Comparison of ENCODE assay signal across 27 cellular contexts in the genomic region with DNA sequence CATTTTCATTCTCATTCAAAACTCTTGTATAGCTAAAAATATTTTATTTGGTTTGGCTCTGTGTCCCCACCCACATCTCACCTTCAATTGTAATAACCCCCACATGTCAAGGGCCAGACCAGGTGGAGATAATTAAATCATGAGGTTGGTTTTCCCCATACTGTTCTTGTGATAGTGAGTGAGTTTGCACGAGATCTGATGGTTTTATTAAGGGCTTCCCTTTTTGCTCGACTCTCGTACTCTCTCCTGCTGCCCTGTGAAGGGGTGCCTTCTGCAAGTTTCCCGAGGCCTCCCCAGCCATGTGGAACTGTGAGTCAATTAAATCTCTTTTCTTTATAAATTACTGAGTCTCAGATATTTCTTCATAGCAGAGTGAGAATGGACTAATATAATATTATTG.
"Had no signal": no experiment of that assay in that cellular context is flagged by ENCODE, and none has a peak within 500 bp of the region (broad histone marks: within the 10 kb centered on the region; RNA-seq: fewer than 3 reads in every experiment).

No MANE protein-coding gene starts in this region.

- ATAC-seq: stimulated activated effector memory CD8-positive, alpha-beta T cell treated with anti-CD3 and anti-CD28 coated beads, Interleukin-12 subunit alpha, Interleukin-12 subunit beta, amount 100 ng/mL, for 72 hours; stimulated activated memory B cell treated with anti-CD40 and anti-IgM and Interleukin-4, amounts not matched to agents 10 μg/mL and 1 μg/mL and 100 μg/mL, for 72 hours; stimulated activated naive B cell treated with anti-CD40 and anti-IgM and Interleukin-4, amounts not matched to agents 10 μg/mL and 1 μg/mL and 100 μg/mL, for 72 hours; stimulated activated naive CD8-positive, alpha-beta T cell treated with anti-CD3 and anti-CD28 coated beads, Interleukin-15, amount 100 ng/mL, for 72 hours; stimulated activated naive CD8-positive, alpha-beta T cell treated with anti-CD3 and anti-CD28 coated beads, Interleukin-15, Interleukin-2, amounts not matched to agents 100 U/mL and 50 U/mL, for 24 hours; upper lobe of right lung had no signal

- H3K27ac ChIP-seq: stomach, suprapubic skin, testis, thoracic aorta, thyroid gland, tibial artery, tibial nerve, transverse colon, upper lobe of left lung, upper lobe of right lung, uterus, vagina had no signal

- FAIRE-seq: urothelium cell line had no signal

- H3K36me3 ChIP-seq: stomach, suprapubic skin, thoracic aorta, thyroid gland, tibial artery, tibial nerve, transverse colon, upper lobe of left lung, upper lobe of right lung, uterus, vagina had no signal

- H3K4me1 ChIP-seq: stomach, suprapubic skin, testis, thyroid gland, tibial artery, tibial nerve, transverse colon, upper lobe of left lung, upper lobe of right lung, uterus, vagina had no signal

- H3K9me3 ChIP-seq: stomach, suprapubic skin, testis, thoracic aorta, thyroid gland, tibial artery, tibial nerve, transverse colon, upper lobe of left lung, upper lobe of right lung, uterus, vagina had no signal

- H3K4me3 ChIP-seq: stomach, suprapubic skin, testis, thoracic aorta, thyroid gland, tibial artery, tibial nerve, transverse colon, upper lobe of left lung, upper lobe of right lung, uterus, vagina had no signal

- DNase-seq: stimulated activated CD4-positive, alpha-beta T cell treated with anti-CD3 and anti-CD28 coated beads, Interleukin-2, amount 100 ng/mL, for 48 hours; stimulated activated CD4-positive, alpha-beta T cell treated with anti-CD3 and anti-CD28 coated beads, Interleukin-4, amount 100 ng/mL, for 1 hour; stimulated activated CD4-positive, alpha-beta T cell treated with anti-CD3 and anti-CD28 coated beads, Interleukin-4, amount 100 ng/mL, for 24 hours; stimulated activated CD4-positive, alpha-beta T cell treated with anti-CD3 and anti-CD28 coated beads, Interleukin-4, amount 100 ng/mL, for 4 hours; stimulated activated CD8-positive, alpha-beta memory T cell treated with anti-CD3 and anti-CD28 coated beads, Interleukin-4, amount 100 ng/mL, for 48 hours; stimulated activated naive B cell treated with anti-CD40 and anti-IgM and Interleukin-4, amounts not matched to agents 10 μg/mL and 1 μg/mL and 100 μg/mL, for 72 hours; stimulated activated naive CD4-positive, alpha-beta T cell; stimulated activated naive CD4-positive, alpha-beta T cell treated with Interleukin-2 at 50 U/mL for 16 hours; stimulated activated naive CD8-positive, alpha-beta T cell treated with anti-CD3 and anti-CD28 coated beads, Interleukin-15, amount 100 ng/mL, for 72 hours; stimulated activated naive CD8-positive, alpha-beta T cell treated with anti-CD3 and anti-CD28 coated beads, Interleukin-15, Interleukin-2, amounts not matched to agents 100 U/mL and 50 U/mL, for 24 hours; stomach; substantia nigra; testis; thyroid gland; tibial artery; transverse colon; trophoblast cell; upper lobe of left lung; upper lobe of right lung; uterus had no signal

- H3K27me3 ChIP-seq: stomach, suprapubic skin, testis, thyroid gland, tibial artery, tibial nerve, transverse colon, upper lobe of left lung, upper lobe of right lung, uterus, vagina had no signal
